8 cellular contexts compared by ENCODE assay signal in genomic region chr17:36482611-36483504, GRCh38. TPM values are rescaled to one million over a fixed set of nuclear protein-coding genes. Genes with fewer than 3 reads are reported as not detected.
DNase-seq lines count a peak whose midpoint lies in the region; ATAC-seq and TF ChIP-seq lines count a peak whose summit lies in the region.

No MANE protein-coding gene starts in this region.

- H3K9me2 ChIP-seq in HCT116 (ENCODE audit: insufficient read depth): no peaks in the 10 kb centered on the region

- DNase-seq in HCT116 (ENCODE audit: low read depth, low spot score) (peak; percentile 66), NCI-H2227 treated with DMSO at 0.1 percent for 48 hours (lab: John Stamatoyannopoulos, UW) (peak; percentile 54), choroid plexus epithelial cell (ENCODE audit: low read depth) (peak; percentile 81), kidney tubule cell (ENCODE audit: low spot score) (peak; percentile 77), T1000 (lab: John Stamatoyannopoulos, UW) (no peak)
- DNase-seq in activated CD4-positive, alpha-beta T cell treated with anti-CD3 and anti-CD28 coated beads for 4 hours: peak; percentile 71 to 78
- DNase-seq in stimulated activated CD4-positive, alpha-beta T cell treated with anti-CD3 and anti-CD28 coated beads, Interleukin-12 subunit alpha, Interleukin-12 subunit beta, amount 100 ng/mL, for 48 hours (ENCODE audit: low read depth in 2 of 3, low spot score in 1 of 3): peak; percentile 68 to 81 (median 80)

- H4K20me1 ChIP-seq in BLaER1 (peaks cover 11% of the 10 kb centered on the region), HCT116 (ENCODE audit: insufficient read depth) (no peaks in the 10 kb centered on the region)

- no TSS peak for BruUV-seq in HCT116 (replicated peaks; lab: Mats Ljungman, UMichigan)

- POLR2A ChIA-PET in HCT116 (lab: Charles Lee): interaction anchor here (0.6 kb wide), 1 partner anchor 9 kb away, joined by 3 read pairs; no protein-coding TSS in a partner anchor

- CTCF ChIA-PET in HCT116 (lab: Charles Lee): interaction anchor here (0.7 to 1.8 kb wide), 13 partner anchors 9 to 515 kb away, joined by 3 to 8 read pairs (median 4); no protein-coding TSS in a partner anchor

- intact Hi-C loops in HCT116 (cut with micrococcal nuclease): loop anchor here (5.0 kb wide), 1 partner anchor 516 kb away; no protein-coding TSS in a partner anchor

- H3K36me3 ChIP-seq in BLaER1: no peaks in the 10 kb centered on the region
- H3K36me3 ChIP-seq in HCT116 (ENCODE audit: control insufficient read depth in 1 of 2, insufficient read depth in 2 of 2, low read length in 2 of 2): no peaks in the 10 kb centered on the region

- RAD21 ChIA-PET in HCT116 (lab: Charles Lee; ENCODE audit: low non-redundant PET in 1 of 2, low total read pairs in 2 of 2, uncharacterized antibody in 2 of 2, unreplicated experiment in 2 of 2): interaction anchor here (1.0 to 1.3 kb wide), 2 partner anchors 333 to 513 kb away, joined by 3 to 4 read pairs; no protein-coding TSS in a partner anchor

- H3K4me2 ChIP-seq in BLaER1 (peak overlapping the region; percentile 45), HCT116 (ENCODE audit: low read length) (peak overlapping the region; percentile 50)

- H3K27me3 ChIP-seq in BLaER1: no peaks in the 10 kb centered on the region
- peaks cover 5% of the 10 kb centered on the region; the same call in 1 of the 2 replicates for H3K27me3 ChIP-seq in HCT116 (ENCODE audit: insufficient read depth, low read length)

- peaks cover 12% of the 10 kb centered on the region for H3K79me2 ChIP-seq in HCT116 (ENCODE audit: insufficient read depth, low read length)

- no peaks in the 10 kb centered on the region for H3K9me3 ChIP-seq in BLaER1
- no peaks in the 10 kb centered on the region for H3K9me3 ChIP-seq in HCT116 (ENCODE audit: control insufficient read depth in 1 of 2, insufficient read depth in 1 of 2, low read depth in 1 of 2, low read length in 2 of 2)

- TF ChIP-seq RAD21 in HCT116 (IDR thresholded peaks at IDR 0.05; ENCODE audit: low read depth): peak; percentile 98

- ATAC-seq in HCT116: peak; percentile 86

- H3K4me3 ChIP-seq in BLaER1: no peak overlapping the region
- no peak overlapping the region for H3K4me3 ChIP-seq in HCT116 (replicated peaks in 1 of 2; ENCODE audit: low read depth in 1 of 2, low read length in 2 of 2)
- peak overlapping the region; percentile 44 for H3K4me3 ChIP-seq in choroid plexus epithelial cell (ENCODE audit: low read depth, low read length)

- TF ChIP-seq POLR2A in HCT116 (IDR thresholded peaks at IDR 0.05; ENCODE audit: borderline replicate concordance, extremely low read depth, insufficient read depth, insufficient read length): no peak

- H3K27ac ChIP-seq in BLaER1 (no peak overlapping the region), HCT116 (ENCODE audit: low read depth, low read length) (no peak overlapping the region)

- TF ChIP-seq CTCF in HCT116 (IDR thresholded peaks at IDR 0.05 in 2 of 3, conservative IDR thresholded peaks at IDR 0.05 in 1 of 3; ENCODE audit: borderline replicate concordance in 1 of 3, insufficient read depth in 1 of 3, low read depth in 2 of 3, low read length in 2 of 3) (peak; percentile 90 to 98 (median 96)), choroid plexus epithelial cell (conservative IDR thresholded peaks at IDR 0.05; ENCODE audit: low read depth, low read length) (peak; percentile 74)

- H3K4me1 ChIP-seq in BLaER1 (peaks cover 29% of the 10 kb centered on the region), HCT116 (ENCODE audit: control insufficient read depth in 1 of 2, insufficient read depth in 2 of 2, low read length in 2 of 2) (peaks cover 4 to 24% of the 10 kb centered on the region in 2 experiments; a peak in 3 of 4 replicates)

- H3K9ac ChIP-seq in BLaER1 (no peak overlapping the region), HCT116 (ENCODE audit: low read length) (no peak overlapping the region)

- H2AFZ ChIP-seq in HCT116 (ENCODE audit: low read depth, low read length, poor library complexity, severe bottlenecking): peak overlapping the region; percentile 83

TF ChIP-seq in HCT116, 20 proteins besides CTCF, POLR2A, EP300 and RAD21:
- TF ChIP-seq FOSL1 (IDR thresholded peaks at IDR 0.05; ENCODE audit: low read depth) (no peak), CBX3 (IDR thresholded peaks at IDR 0.05; ENCODE audit: low read depth) (peak; percentile 80), POLR2AphosphoS5 (IDR thresholded peaks at IDR 0.05; ENCODE audit: low read depth, low read length) (peak; percentile 35; the same call in 1 of the 2 replicates), EGR1 (IDR thresholded peaks at IDR 0.05; ENCODE audit: low read depth) (no peak), MAX (IDR thresholded peaks at IDR 0.05) (peak; percentile 98)
TF ChIP-seq in HCT116: peak in this region for 3.

RNA-seq across cellular contexts. Expression of gene ZNHIT3, which starts 3.6 kb away (rescaled TPM):
- 33.9 TPM for total RNA-seq in HCT116 (2021; ENCODE audit: unreplicated experiment)
- polyA plus RNA-seq in HCT116 (2012): 38.5 and 44.5 TPM in 2 replicates

RNA-seq across cellular contexts. Expression of gene MYO19, which starts 51.8 kb away (rescaled TPM):
- 167 TPM for total RNA-seq in HCT116 (2021; ENCODE audit: unreplicated experiment)
- polyA plus RNA-seq in HCT116 (2012): 103 and 104 TPM in 2 replicates

RNA-seq across cellular contexts. Expression of gene PIGW, which starts 51.9 kb away (rescaled TPM):
- total RNA-seq in HCT116 (2021; ENCODE audit: unreplicated experiment): 16.4 TPM
- polyA plus RNA-seq in HCT116 (2012): 2.7 and 4.5 TPM in 2 replicates
